Comparison of ENCODE assay signal across 8 cellular contexts in genomic region chr7:48089415-48089975, GRCh38. TPM values are rescaled to one million over a fixed set of nuclear protein-coding genes. Genes with fewer than 3 reads are reported as not detected.
DNase-seq lines count a peak whose midpoint lies in the region; ATAC-seq and TF ChIP-seq lines count a peak whose summit lies in the region.

No MANE protein-coding gene starts in this region.

- TF ChIP-seq CTCF in GM06990 (IDR thresholded peaks at IDR 0.05; ENCODE audit: insufficient read depth, low read length, poor library complexity, severe bottlenecking) (no peak), osteocyte (IDR thresholded peaks at IDR 0.05) (no peak)

- peak overlapping the region; percentile 92 for H3K27ac Mint-ChIP-seq in activated T-helper 17 cell treated with anti-CD3 and anti-CD28 coated beads, Interleukin-2, amount 50 U/mL, for 72 hours
- peak overlapping the region; percentile 98 for H3K27ac Mint-ChIP-seq in osteocyte (ENCODE audit: unreplicated experiment)

- H3K36me3 ChIP-seq in GM06990 (ENCODE audit: control insufficient read depth, insufficient read depth, low read length) = no peaks in the 10 kb centered on the region

- peaks cover 70% of the 10 kb centered on the region for H3K36me3 Mint-ChIP-seq in activated T-helper 17 cell treated with anti-CD3 and anti-CD28 coated beads, Interleukin-2, amount 50 U/mL, for 72 hours (ENCODE audit: low read depth)
- peaks cover 12% of the 10 kb centered on the region for H3K36me3 Mint-ChIP-seq in osteocyte (ENCODE audit: unreplicated experiment)

- H3K4me1 Mint-ChIP-seq in activated T-helper 17 cell treated with anti-CD3 and anti-CD28 coated beads, Interleukin-2, amount 50 U/mL, for 72 hours = peaks cover 39% of the 10 kb centered on the region
- H3K4me1 Mint-ChIP-seq in osteocyte (ENCODE audit: unreplicated experiment) = peaks cover 78% of the 10 kb centered on the region

- peak overlapping the region; percentile 68 for H3K4me3 ChIP-seq in GM06990 (replicated peaks; ENCODE audit: low read depth, low read length)

- H3K4me3 Mint-ChIP-seq in activated T-helper 17 cell treated with anti-CD3 and anti-CD28 coated beads, Interleukin-2, amount 50 U/mL, for 72 hours = peak overlapping the region; percentile 81
- H3K4me3 Mint-ChIP-seq in osteocyte (ENCODE audit: unreplicated experiment) = peak overlapping the region; percentile 80

- peak; percentile 8 for ATAC-seq in activated T-helper 17 cell treated with anti-CD3 and anti-CD28 coated beads, Interleukin-2, amount 50 U/mL, for 72 hours (replicated peaks)

- no peaks in the 10 kb centered on the region for H3K27me3 ChIP-seq in GM06990 (replicated peaks; ENCODE audit: control insufficient read depth, insufficient read depth, low read length)

- no peaks in the 10 kb centered on the region for H3K27me3 Mint-ChIP-seq in activated T-helper 17 cell treated with anti-CD3 and anti-CD28 coated beads, Interleukin-2, amount 50 U/mL, for 72 hours
- no peaks in the 10 kb centered on the region for H3K27me3 Mint-ChIP-seq in osteocyte (ENCODE audit: unreplicated experiment)

- no peaks in the 10 kb centered on the region for H3K9me3 Mint-ChIP-seq in activated T-helper 17 cell treated with anti-CD3 and anti-CD28 coated beads, Interleukin-2, amount 50 U/mL, for 72 hours
- no peaks in the 10 kb centered on the region for H3K9me3 Mint-ChIP-seq in osteocyte (ENCODE audit: unreplicated experiment)

- DNase-seq in GM06990 (ENCODE audit: extremely low read depth, insufficient read length) (no peak), HCEC 1CT (peak; percentile 20), NCI-H1417 treated with DMSO at 0.1 percent for 48 hours (lab: John Stamatoyannopoulos, UW) (peak; percentile 9), germinal center (ENCODE audit: low spot score) (peak; percentile 45), osteocyte (ENCODE audit: extremely low spot score, unreplicated experiment) (peak; percentile 84), SIG-M5 (lab: John Stamatoyannopoulos, UW) (no peak), RKO (ENCODE audit: low spot score) (no peak)

RNA-seq across cellular contexts. Expression of gene UPP1, which starts 0.4 kb away (rescaled TPM):
- total RNA-seq in activated T-helper 17 cell treated with anti-CD3 and anti-CD28 coated beads, Interleukin-2, amount 50 U/mL, for 72 hours = 10 to 100 TPM; 69.1 to 83.9 TPM
- 26.8 and 27.3 TPM in 2 replicates for total RNA-seq in osteocyte

RNA-seq across cellular contexts. Expression of gene C7orf57, which starts 54.2 kb away (rescaled TPM):
- under 1 TPM; 0.32 to 0.95 TPM for total RNA-seq in activated T-helper 17 cell treated with anti-CD3 and anti-CD28 coated beads, Interleukin-2, amount 50 U/mL, for 72 hours
- not detected in 2 replicates for total RNA-seq in osteocyte

Comparison
In these comparisons a context has a peak if more than half of its experiments do, and no peak if none do; other contexts are left out.
1. DNase-seq: peak in HCEC 1CT (single experiment), NCI-H1417 treated with DMSO at 0.1 percent for 48 hours (single experiment), germinal center (single experiment) and osteocyte (single experiment); none in GM06990 (single experiment), SIG-M5 (single experiment) and RKO (single experiment).